Comparison of ENCODE assay signal across 1 cellular context in genomic region chr20:62815066-62815991, GRCh38.
TF ChIP-seq lines count a peak whose summit lies in the region.

No MANE protein-coding gene starts in this region.

TF ChIP-seq in HEK293, 187 proteins besides CTCF, POLR2A, EP300 and RAD21 (continued from another document and continues in another):
- TF ChIP-seq TSHZ1 (tag by site-specific recombination; IDR thresholded peaks at IDR 0.05; ENCODE audit: borderline replicate concordance) (no peak), ZNF843 (tag by site-specific recombination; IDR thresholded peaks at IDR 0.05) (no peak), ZNF394 (tag by site-specific recombination; IDR thresholded peaks at IDR 0.05; ENCODE audit: borderline replicate concordance) (0 out of 2 replicates have a peak, but pooled peaks have one; percentile 22), ZFP3 (tag by site-specific recombination; IDR thresholded peaks at IDR 0.05; ENCODE audit: low read depth) (no peak), HOXC10 (CRISPR knock-in tag; IDR thresholded peaks at IDR 0.05) (no peak), ZNF48 (tag by site-specific recombination; IDR thresholded peaks at IDR 0.05) (no peak), ZFP41 (tag by site-specific recombination; IDR thresholded peaks at IDR 0.05; ENCODE audit: borderline replicate concordance) (no peak), ZNF274 (IDR thresholded peaks at IDR 0.05; ENCODE audit: low read length) (no peak), ZNF274 (tag by site-specific recombination; IDR thresholded peaks at IDR 0.05; ENCODE audit: borderline replicate concordance) (no peak), ZNF521 (tag by site-specific recombination; IDR thresholded peaks at IDR 0.05) (no peak), ZBTB21 (tag by site-specific recombination; IDR thresholded peaks at IDR 0.05) (no peak), ZNF132 (tag by site-specific recombination; IDR thresholded peaks at IDR 0.05; ENCODE audit: borderline replicate concordance) (no peak), ZNF223 (tag by site-specific recombination; IDR thresholded peaks at IDR 0.05) (no peak), ZNF623 (tag by site-specific recombination; IDR thresholded peaks at IDR 0.05) (no peak), ZNF19 (tag by site-specific recombination; IDR thresholded peaks at IDR 0.05; ENCODE audit: low read depth) (no peak), ZNF600 (tag by site-specific recombination; IDR thresholded peaks at IDR 0.05) (0 out of 2 replicates have a peak, but pooled peaks have one; percentile 37), ZNF707 (tag by site-specific recombination; IDR thresholded peaks at IDR 0.05) (no peak), ZNF148 (tag by site-specific recombination; IDR thresholded peaks at IDR 0.05; ENCODE audit: borderline replicate concordance) (no peak), BCL11B (tag by site-specific recombination; IDR thresholded peaks at IDR 0.05; ENCODE audit: low read depth) (no peak), ZFHX2 (tag by site-specific recombination; conservative IDR thresholded peaks at IDR 0.05) (peak; percentile 47), SP3 (tag by site-specific recombination; IDR thresholded peaks at IDR 0.05) (no peak), ZNF747 (tag by site-specific recombination; IDR thresholded peaks at IDR 0.05) (no peak), ZIC2 (tag by site-specific recombination; IDR thresholded peaks at IDR 0.05) (peak; percentile 81; the same call in 1 of the 2 replicates), SETDB1 (IDR thresholded peaks at IDR 0.05; ENCODE audit: insufficient read length, low read length) (no peak), ZNF629 (tag by site-specific recombination; IDR thresholded peaks at IDR 0.05) (no peak), ZNF2 (tag by site-specific recombination; IDR thresholded peaks at IDR 0.05) (no peak), GLIS1 (tag by site-specific recombination; IDR thresholded peaks at IDR 0.05) (peak; percentile 28), ZNF114 (tag by site-specific recombination; IDR thresholded peaks at IDR 0.05) (no peak), AEBP2 (tag by site-specific recombination; IDR thresholded peaks at IDR 0.05; ENCODE audit: borderline replicate concordance) (no peak), ZNF704 (tag by site-specific recombination; IDR thresholded peaks at IDR 0.05) (no peak), PRDM10 (tag by site-specific recombination; IDR thresholded peaks at IDR 0.05) (peak; percentile 72), ZNF571 (tag by site-specific recombination; IDR thresholded peaks at IDR 0.05) (no peak), SALL2 (tag by site-specific recombination; IDR thresholded peaks at IDR 0.05; ENCODE audit: borderline replicate concordance) (no peak), ZNF544 (tag by site-specific recombination; IDR thresholded peaks at IDR 0.05) (no peak), ZNF501 (tag by site-specific recombination; IDR thresholded peaks at IDR 0.05) (no peak), ZNF24 (tag by site-specific recombination; IDR thresholded peaks at IDR 0.05) (no peak), ZNF660 (tag by site-specific recombination; IDR thresholded peaks at IDR 0.05) (no peak), ZNF16 (tag by site-specific recombination; IDR thresholded peaks at IDR 0.05; ENCODE audit: low read depth) (no peak), ZNF121 (tag by site-specific recombination; IDR thresholded peaks at IDR 0.05) (peak; percentile 99), GLIS2 (tag by site-specific recombination; IDR thresholded peaks at IDR 0.05) (peak; percentile 53), ZNF596 (tag by site-specific recombination; IDR thresholded peaks at IDR 0.05) (0 out of 2 replicates have a peak, but pooled peaks have one; percentile 30), ZNF174 (tag by site-specific recombination; IDR thresholded peaks at IDR 0.05) (no peak), ZNF513 (tag by site-specific recombination; IDR thresholded peaks at IDR 0.05) (no peak), EGR2 (tag by site-specific recombination; IDR thresholded peaks at IDR 0.05; ENCODE audit: low read depth) (no peak), ZNF10 (tag by site-specific recombination; IDR thresholded peaks at IDR 0.05) (peak; percentile 64; the same call in 1 of the 2 replicates), ZNF692 (tag by site-specific recombination; IDR thresholded peaks at IDR 0.05) (no peak), MZF1 (tag by site-specific recombination; IDR thresholded peaks at IDR 0.05; ENCODE audit: borderline replicate concordance) (no peak), SCRT2 (tag by site-specific recombination; IDR thresholded peaks at IDR 0.05) (no peak), KLF9 (tag by site-specific recombination; IDR thresholded peaks at IDR 0.05; ENCODE audit: low read depth) (peak; percentile 68; the same call in 1 of the 2 replicates), ZNF488 (tag by site-specific recombination; IDR thresholded peaks at IDR 0.05) (no peak), WT1 (tag by site-specific recombination; IDR thresholded peaks at IDR 0.05) (no peak), KLF16 (tag by site-specific recombination; IDR thresholded peaks at IDR 0.05) (0 out of 2 replicates have a peak, but pooled peaks have one; percentile 78)
